ENCODE assay signal across 20 cellular contexts in the genomic region with DNA sequence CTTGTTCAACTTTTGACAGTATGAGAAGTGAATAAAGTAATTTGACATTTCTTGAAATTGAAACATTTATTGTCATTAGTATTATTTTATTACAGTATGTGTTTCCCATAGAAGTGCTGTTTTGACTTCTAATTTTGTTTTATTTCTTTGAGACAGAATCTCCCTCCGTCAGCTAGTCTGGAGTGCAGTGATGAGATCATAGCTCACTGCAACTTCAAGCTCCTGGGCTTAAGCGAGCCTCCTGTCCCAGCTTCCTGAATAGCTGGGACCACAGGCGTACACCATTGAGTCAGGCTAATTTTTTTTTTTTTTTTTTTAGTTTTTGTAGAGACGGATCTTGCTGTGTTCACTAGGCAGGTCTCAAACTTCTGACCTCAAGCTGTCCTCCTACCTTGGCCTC. TPM values are rescaled to one million over a fixed set of nuclear protein-coding genes. Genes with fewer than 3 reads are reported as not detected.
DNase-seq lines count a peak whose midpoint lies in the region; ATAC-seq, FAIRE-seq and TF ChIP-seq lines count a peak whose summit lies in the region.
"Had no signal": no experiment of that assay in that cellular context is flagged by ENCODE, and none has a peak within 500 bp of the region (broad histone marks: within the 10 kb centered on the region; RNA-seq: fewer than 3 reads in every experiment).

No MANE protein-coding gene starts in this region.

- TF ChIP-seq CTCF in C4-2B (conservative IDR thresholded peaks at IDR 0.05) (no peak), cardiac fibroblast (IDR thresholded peaks at IDR 0.05; ENCODE audit: low read depth, low read length) (no peak), right lobe of liver (IDR thresholded peaks at IDR 0.05) (no peak)

- no peak for FAIRE-seq in RCC 7860 (lab: Jason Lieb, UNC)
- FAIRE-seq: D721Med, islet of Langerhans, TTC549 had no signal

- intact Hi-C loops in right lobe of liver (cut with DNase I): no loop called here

- H3K9me3 Mint-ChIP-seq in naive B cell: peaks cover 0 to 6% (median 2%) of the 10 kb centered on the region in 7 donors

- H3K36me3 Mint-ChIP-seq in naive B cell: peaks cover 13 to 20% of the 10 kb centered on the region in 2 donors

- no peaks in the 10 kb centered on the region for H3K36me3 ChIP-seq in right lobe of liver
- H3K36me3 ChIP-seq: breast epithelium, tibial nerve had no signal

- H3K27me3 ChIP-seq in right lobe of liver: no peaks in the 10 kb centered on the region
- H3K27me3 ChIP-seq: breast epithelium, tibial nerve had no signal

- ATAC-seq in naive B cell (ENCODE audit: low read depth in 2 of 2) (no peak), HG02884 (IDR thresholded peaks at IDR 0.05; ENCODE audit: unreplicated experiment) (no peak), right lobe of liver (no peak)
- ATAC-seq: esophagus mucosa had no signal

- no peaks in the 10 kb centered on the region for H3K9me3 ChIP-seq in right lobe of liver
- H3K9me3 ChIP-seq: breast epithelium, tibial nerve had no signal

- DNase-seq in HCEC 1CT (peak; percentile 28), cardiac fibroblast (ENCODE audit: low read depth in 2 of 2) (peak; percentile 44 to 80), naive B cell (no peak), NCI-H1694 (lab: John Stamatoyannopoulos, UW) (no peak), right lobe of liver (no peak), RCC 7860 (ENCODE audit: low spot score) (no peak)
- DNase-seq: activated T-cell treated with anti-CD3 and anti-CD28 coated beads for 4 hours, MM.1S, NCI-H446 treated with DMSO at 0.1 percent for 48 hours, RPMI8226 had no signal

- H3K27ac ChIP-seq in C4-2B (peak overlapping the region; percentile 3; the same call in 1 of the 2 replicates), right lobe of liver (no peak overlapping the region)
- H3K27ac ChIP-seq: breast epithelium, HL-60, skin epidermis, tibial nerve had no signal

- peaks cover 0 to 77% (median 28%) of the 10 kb centered on the region in 4 donors for H3K4me1 ChIP-seq in right lobe of liver

- no peaks in the 10 kb centered on the region for H3K27me3 Mint-ChIP-seq in naive B cell

- H3K27ac Mint-ChIP-seq in naive B cell: peak overlapping the region in 5 of 6 donors; percentile 32 to 78 (median 51)

- no peak for TF ChIP-seq POLR2A in right lobe of liver (IDR thresholded peaks at IDR 0.05)

- H3K4me3 ChIP-seq in cardiac fibroblast (replicated peaks in 1 of 2; ENCODE audit: low read depth in 2 of 2, low read length in 2 of 2): no peak overlapping the region
- H3K4me3 ChIP-seq in right lobe of liver: no peak overlapping the region
- H3K4me3 ChIP-seq: breast epithelium, skin epidermis, tibial nerve had no signal

- H3K4me1 Mint-ChIP-seq in naive B cell: peaks cover 60 to 85% (median 72%) of the 10 kb centered on the region in 3 donors

- 44% methylated on average over 3 of the region's 4 CpGs for WGBS in right lobe of liver (ENCODE audit: insufficient coverage, low coverage, low lambda C conversion rate, missing lambda C conversion rate)

- H3K4me3 Mint-ChIP-seq in naive B cell: peak overlapping the region in 2 of 8 donors; percentile 1 to 15

RNA-seq across cellular contexts. Expression of gene THRAP3, which starts 29.2 kb away (rescaled TPM):
- polyA plus RNA-seq in naive B cell (ENCODE audit: low read depth in 6 of 6): 100 to 1,000 TPM; 109 to 142 (median 131) TPM
- total RNA-seq in right lobe of liver: 10 to 100 TPM; 33.7 to 53.6 (median 40.7) TPM

RNA-seq across cellular contexts. Expression of gene SH3D21, which starts 52.7 kb away (rescaled TPM):
- polyA plus RNA-seq in naive B cell (ENCODE audit: low read depth in 6 of 6): under 1 TPM in 4 of 6 donors, not detected in 2; 0.23 to 0.51 (median 0.36) TPM
- 1 to 10 TPM in 4 of 6 experiments, under 1 TPM in 2; 0.50 to 5.1 (median 1.2) TPM for total RNA-seq in right lobe of liver

Comparison
In these comparisons a context has a peak if more than half of its experiments do, and no peak if none do; other contexts are left out.
1. DNase-seq: peak in HCEC 1CT (single experiment) and cardiac fibroblast (2 of 2); none in naive B cell (single experiment), NCI-H1694 (single experiment), right lobe of liver (0 of 3) and RCC 7860 (single experiment).